ENCODE assay signal across 10 cellular contexts in the genomic region with DNA sequence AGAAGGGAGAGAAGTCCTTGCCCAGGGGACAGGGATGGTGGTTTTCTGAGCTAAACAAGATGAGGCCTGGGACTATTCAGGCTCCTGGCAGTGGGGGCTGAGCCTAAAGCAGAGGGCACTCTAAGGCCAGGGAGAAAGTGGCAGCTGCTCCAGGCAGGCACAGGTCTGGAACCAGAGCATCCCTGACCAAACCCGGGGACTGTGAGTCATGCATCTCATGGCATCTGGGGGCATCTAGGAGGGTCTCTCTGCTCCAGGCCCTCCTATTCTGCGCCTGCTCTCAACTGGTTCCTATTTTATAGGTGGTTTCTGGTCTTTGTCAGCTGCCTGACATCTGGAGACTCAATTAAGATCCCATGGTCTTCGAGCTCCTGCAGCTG. TPM values are rescaled to one million over a fixed set of nuclear protein-coding genes. Genes with fewer than 3 reads are reported as not detected.
A peak's percentile ranks its signal among the peaks of the same experiment; 100 is the strongest.
DNase-seq lines count a peak whose midpoint lies in the region; ATAC-seq, FAIRE-seq and TF ChIP-seq lines count a peak whose summit lies in the region.
"Had no signal": no experiment of that assay in that cellular context is flagged by ENCODE, and none has a peak within 500 bp of the region (broad histone marks: within the 10 kb centered on the region; RNA-seq: fewer than 3 reads in every experiment).

No MANE protein-coding gene starts in this region.

- no peak overlapping the region for H2AFZ ChIP-seq in PC-3 (ENCODE audit: low read length)
- H2AFZ ChIP-seq: neural progenitor cell had no signal

- FAIRE-seq in frontal cortex (lab: Jason Lieb, UNC) = no peak
- FAIRE-seq: endometrium had no signal

- H3K4me1 ChIP-seq in PC-3 (ENCODE audit: insufficient read depth, low read length) = peaks cover 88% of the 10 kb centered on the region
- H3K4me1 ChIP-seq: neural progenitor cell had no signal

- H3K27me3 Mint-ChIP-seq in stimulated activated memory B cell treated with anti-CD40 and anti-IgM and Interleukin-4, amounts not matched to agents 10 μg/mL and 1 μg/mL and 100 μg/mL, for 72 hours = peaks cover 57% of the 10 kb centered on the region

- POLR2A ChIA-PET in PC-3 (lab: Charles Lee; ENCODE audit: unreplicated experiment) = interaction anchor here (0.8 to 1.1 kb wide), 2 partner anchors 52 to 98 kb away, joined by 3 to 9 read pairs; a partner anchor contains a TSS

- DNase-seq in DMS 273 (lab: John Stamatoyannopoulos, UW; ENCODE audit: unreplicated experiment) (peak; percentile 18), DMS 273 treated with DMSO at 0.1 percent for 48 hours (lab: John Stamatoyannopoulos, UW) (no peak), PC-3 (peak; percentile 26), frontal cortex (ENCODE audit: low spot score in 2 of 2) (no peak), GM13977 (ENCODE audit: low spot score) (no peak)

- ATAC-seq in PC-3 (no peak), esophagus mucosa (peak; percentile 2), HG03457 (IDR thresholded peaks at IDR 0.05; ENCODE audit: unreplicated experiment) (no peak)
- peak; percentile 1 for ATAC-seq in stimulated activated memory B cell treated with anti-CD40 and anti-IgM and Interleukin-4, amounts not matched to agents 10 μg/mL and 1 μg/mL and 100 μg/mL, for 72 hours

- TF ChIP-seq CTCF in PC-3 (conservative IDR thresholded peaks at IDR 0.05; ENCODE audit: low read depth, low read length) (no peak), GM13977 (IDR thresholded peaks at IDR 0.05; ENCODE audit: extremely low read depth, insufficient read depth, missing control alignments) (no peak)

- H3K27me3 ChIP-seq in PC-3 (ENCODE audit: low read length) = no peaks in the 10 kb centered on the region

- no peaks in the 10 kb centered on the region for H3K9me2 ChIP-seq in PC-3 (replicated peaks; ENCODE audit: low read length)

- H3F3A ChIP-seq in PC-3 (ENCODE audit: low read length, unreplicated experiment) = peaks cover 39% of the 10 kb centered on the region

- H3K4me3 ChIP-seq in PC-3 (ENCODE audit: low read length) = no peak overlapping the region
- H3K4me3 ChIP-seq: neural progenitor cell had no signal

- H3K9ac ChIP-seq in PC-3 (ENCODE audit: low read length) = peak overlapping the region; percentile 83
- H3K9ac ChIP-seq: neural progenitor cell had no signal

- peaks cover 24% of the 10 kb centered on the region for H3K4me1 Mint-ChIP-seq in stimulated activated memory B cell treated with anti-CD40 and anti-IgM and Interleukin-4, amounts not matched to agents 10 μg/mL and 1 μg/mL and 100 μg/mL, for 72 hours

- H3K9me3 Mint-ChIP-seq in stimulated activated memory B cell treated with anti-CD40 and anti-IgM and Interleukin-4, amounts not matched to agents 10 μg/mL and 1 μg/mL and 100 μg/mL, for 72 hours = no peaks in the 10 kb centered on the region
- H3K9me3 Mint-ChIP-seq: neural progenitor cell had no signal

- H3K36me3 ChIP-seq in PC-3 (ENCODE audit: low read depth, low read length) = peaks cover 55% of the 10 kb centered on the region
- H3K36me3 ChIP-seq: neural progenitor cell had no signal

- intact Hi-C loops in PC-3 (cut with micrococcal nuclease) = loop anchor here (2.0 kb wide), 1 partner anchor 36 kb away; no protein-coding TSS in a partner anchor

- H3K36me3 Mint-ChIP-seq in stimulated activated memory B cell treated with anti-CD40 and anti-IgM and Interleukin-4, amounts not matched to agents 10 μg/mL and 1 μg/mL and 100 μg/mL, for 72 hours = no peaks in the 10 kb centered on the region
- H3K36me3 Mint-ChIP-seq: neural progenitor cell had no signal

- H3K4me3 Mint-ChIP-seq in stimulated activated memory B cell treated with anti-CD40 and anti-IgM and Interleukin-4, amounts not matched to agents 10 μg/mL and 1 μg/mL and 100 μg/mL, for 72 hours = peak overlapping the region; percentile 63
- H3K4me3 Mint-ChIP-seq: neural progenitor cell had no signal

- peak overlapping the region; percentile 81 for H3K27ac Mint-ChIP-seq in stimulated activated memory B cell treated with anti-CD40 and anti-IgM and Interleukin-4, amounts not matched to agents 10 μg/mL and 1 μg/mL and 100 μg/mL, for 72 hours
- H3K27ac Mint-ChIP-seq: neural progenitor cell had no signal

- H3K9me3 ChIP-seq in PC-3 (ENCODE audit: low read length) = no peaks in the 10 kb centered on the region

- CTCF ChIA-PET in PC-3 (lab: Charles Lee) = interaction anchor here (0.9 to 1.6 kb wide), 4 partner anchors 34 to 97 kb away, joined by 3 to 7 read pairs (median 4); no protein-coding TSS in a partner anchor

- no peaks in the 10 kb centered on the region for H4K20me1 ChIP-seq in PC-3 (ENCODE audit: low read length)

- 0 out of 2 replicates have a peak, but pooled peaks cover 3% of the 10 kb centered on the region for H3K79me2 ChIP-seq in PC-3 (ENCODE audit: low read length)

- peak overlapping the region; percentile 54 for H3K4me2 ChIP-seq in PC-3 (ENCODE audit: low read length)
- H3K4me2 ChIP-seq: neural progenitor cell had no signal

- H3K27ac ChIP-seq in PC-3 (ENCODE audit: low read length) = peak overlapping the region; percentile 96
- H3K27ac ChIP-seq: neural progenitor cell had no signal

- no TSS peak for BruUV-seq in PC-3 (replicated peaks; lab: Mats Ljungman, UMichigan)

- in situ Hi-C loops in GM13977 (cut with MboI; ENCODE audit: low pct_unique_long_range_greater_than_20kb, low sequenced_read_pairs, unreplicated experiment) = no loop called here

RNA-seq across cellular contexts. Expression of a gene that starts 11.6 kb away (rescaled TPM):
- total RNA-seq in PC-3 (2014; rRNA removed) (2,144 and 2,979 TPM in 2 replicates), esophagus mucosa (113 TPM), frontal cortex (not detected)

RNA-seq across cellular contexts. Expression of a gene that starts 29.8 kb away (rescaled TPM):
- total RNA-seq in PC-3 (2014; rRNA removed) = 0.98 and 1.2 TPM in 2 replicates
- not detected for total RNA-seq in esophagus mucosa
- total RNA-seq in frontal cortex = under 0.01 TPM

RNA-seq across cellular contexts. Expression of a gene that starts 46.7 kb away (rescaled TPM):
- total RNA-seq in PC-3 (2014; rRNA removed) = 1,688 and 2,042 TPM in 2 replicates
- not detected for total RNA-seq in esophagus mucosa
- total RNA-seq in frontal cortex = not detected

RNA-seq across cellular contexts. Expression of a gene that starts 52.8 kb away (rescaled TPM):
- total RNA-seq in PC-3 (2014; rRNA removed) = 19.8 and 30.1 TPM in 2 replicates
- 17.9 TPM for total RNA-seq in esophagus mucosa
- total RNA-seq in frontal cortex = not detected

Comparison
In these comparisons a context has a peak if more than half of its experiments do, and no peak if none do; other contexts are left out.
1. DNase-seq: peak in DMS 273 (single experiment) and PC-3 (single experiment); none in DMS 273 treated with DMSO at 0.1 percent for 48 hours (single experiment), frontal cortex (0 of 2) and GM13977 (single experiment).
2. ATAC-seq: peak in esophagus mucosa (single experiment) and stimulated activated memory B cell treated with anti-CD40 and anti-IgM and Interleukin-4, amounts not matched to agents 10 μg/mL and 1 μg/mL and 100 μg/mL, for 72 hours (single experiment); none in PC-3 (single experiment) and HG03457 (single experiment).
3. RNA of a gene that starts 11.6 kb away (total RNA-seq): 2,144 to 2,979 TPM in PC-3 and 113 TPM in esophagus mucosa (single experiment); not detected in frontal cortex (single experiment); every median in the first group is over 100 times any median in the second.
4. RNA of a gene that starts 46.7 kb away (total RNA-seq): 1,688 to 2,042 TPM in PC-3; not detected in esophagus mucosa (single experiment) and not detected in frontal cortex (single experiment); every median in the first group is over 1,000 times any median in the second.